In genomic region chr6:161029195-161029809, GRCh38 we compare ENCODE assay signal across 8 cellular contexts. TPM values are rescaled to one million over a fixed set of nuclear protein-coding genes. Genes with fewer than 3 reads are reported as not detected.
DNase-seq lines count a peak whose midpoint lies in the region; ATAC-seq, FAIRE-seq and TF ChIP-seq lines count a peak whose summit lies in the region.

No MANE protein-coding gene starts in this region.

- H3K4me1 Mint-ChIP-seq in naive B cell = peaks cover 27 to 57% (median 45%) of the 10 kb centered on the region in 3 donors
- peaks cover 15% of the 10 kb centered on the region for H3K4me1 Mint-ChIP-seq in T-helper 2 cell treated with Interferon-gamma antibody and Interleukin-4, amounts not matched to agents 5 μg/mL and 100 μg/mL, for 36 hours (ENCODE audit: low read depth)

- H3K4me3 Mint-ChIP-seq in naive B cell = peak overlapping the region in 2 of 8 donors; percentile 4 to 49
- no peak overlapping the region for H3K4me3 Mint-ChIP-seq in T-helper 2 cell treated with Interferon-gamma antibody and Interleukin-4, amounts not matched to agents 5 μg/mL and 100 μg/mL, for 36 hours

- no peaks in the 10 kb centered on the region for H3K9me3 Mint-ChIP-seq in naive B cell
- H3K9me3 Mint-ChIP-seq in T-helper 2 cell treated with Interferon-gamma antibody and Interleukin-4, amounts not matched to agents 5 μg/mL and 100 μg/mL, for 36 hours = no peaks in the 10 kb centered on the region

- H3K27me3 Mint-ChIP-seq in naive B cell = no peaks in the 10 kb centered on the region
- H3K27me3 Mint-ChIP-seq in T-helper 2 cell treated with Interferon-gamma antibody and Interleukin-4, amounts not matched to agents 5 μg/mL and 100 μg/mL, for 36 hours (ENCODE audit: low read depth) = no peaks in the 10 kb centered on the region

- DNase-seq in RCC 7860 (ENCODE audit: low spot score) (peak; percentile 8), naive B cell (no peak), NCI-H345 treated with DMSO at 0.1 percent for 48 hours (lab: John Stamatoyannopoulos, UW; ENCODE audit: unreplicated experiment) (no peak), RWPE1 (ENCODE audit: low spot score) (no peak), NCI-H2196 (lab: John Stamatoyannopoulos, UW; ENCODE audit: unreplicated experiment) (no peak)
- DNase-seq in T-helper 2 cell treated with Interferon-gamma antibody and Interleukin-4, amounts not matched to agents 5 μg/mL and 100 μg/mL, for 36 hours (ENCODE audit: low spot score) = no peak

- H3K27ac ChIP-seq in RWPE1 = no peak overlapping the region

- POLR2A ChIA-PET in RWPE1 (lab: Yijun Ruan, JAX; ENCODE audit: low non-redundant PET) = no interaction called here

- peak; percentile 25 for FAIRE-seq in RCC 7860 (lab: Jason Lieb, UNC)

- peak; percentile 79 for ATAC-seq in GM18858 (IDR thresholded peaks at IDR 0.05; ENCODE audit: unreplicated experiment)
- ATAC-seq in HG02678 (IDR thresholded peaks at IDR 0.05; ENCODE audit: unreplicated experiment) = peak; percentile 78
- peak in 1 of 2 donors; percentile 48 for ATAC-seq in naive B cell (ENCODE audit: low read depth in 2 of 2)

- H3K36me3 Mint-ChIP-seq in naive B cell = peaks cover 0 to 10% of the 10 kb centered on the region in 2 donors
- peaks cover 4% of the 10 kb centered on the region for H3K36me3 Mint-ChIP-seq in T-helper 2 cell treated with Interferon-gamma antibody and Interleukin-4, amounts not matched to agents 5 μg/mL and 100 μg/mL, for 36 hours (ENCODE audit: low read depth)

- peak overlapping the region in 4 of 6 donors; percentile 12 to 65 (median 40) for H3K27ac Mint-ChIP-seq in naive B cell
- no peak overlapping the region for H3K27ac Mint-ChIP-seq in T-helper 2 cell treated with Interferon-gamma antibody and Interleukin-4, amounts not matched to agents 5 μg/mL and 100 μg/mL, for 36 hours

- no peak for TF ChIP-seq CTCF in RWPE1 (conservative IDR thresholded peaks at IDR 0.05; ENCODE audit: low read depth)

- CTCF ChIA-PET in RWPE1 (lab: Yijun Ruan, JAX) = interaction anchor here (1.2 kb wide), 1 partner anchor 341 kb away, joined by 3 read pairs; no protein-coding TSS in a partner anchor

RNA-seq across cellular contexts. Expression of gene MAP3K4, which starts 37.7 kb away (rescaled TPM):
- polyA plus RNA-seq in naive B cell (ENCODE audit: low read depth in 6 of 6) = 10 to 100 TPM in 2 of 6 donors, 1 to 10 TPM in 4; 3.4 to 12.7 (median 8.5) TPM
